In the genomic region with DNA sequence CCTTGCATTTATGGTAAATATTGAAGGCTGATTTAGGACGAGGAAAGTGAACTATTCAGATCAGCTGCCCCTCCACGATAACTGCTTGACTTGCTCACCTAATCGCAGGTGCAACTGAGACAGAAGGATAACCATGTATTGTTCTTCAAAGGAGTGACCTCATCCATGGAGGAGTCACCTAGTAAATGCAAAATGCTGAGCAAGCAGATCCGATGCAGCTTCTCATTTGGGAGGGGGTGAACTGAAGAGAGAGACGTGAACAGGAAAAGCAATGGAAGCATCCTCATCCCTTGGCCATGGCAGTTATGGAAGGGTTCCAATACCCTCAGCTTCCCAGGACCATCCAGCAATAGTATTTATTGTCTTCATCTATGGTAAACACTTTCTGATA, we compare ENCODE assay signal across 14 cellular contexts. TPM values are rescaled to one million over a fixed set of nuclear protein-coding genes. Genes with fewer than 3 reads are reported as not detected.
DNase-seq lines count a peak whose midpoint lies in the region; ATAC-seq and TF ChIP-seq lines count a peak whose summit lies in the region.
"Had no signal": no experiment of that assay in that cellular context is flagged by ENCODE, and none has a peak within 500 bp of the region (broad histone marks: within the 10 kb centered on the region; RNA-seq: fewer than 3 reads in every experiment).

No MANE protein-coding gene starts in this region.

- no peaks in the 10 kb centered on the region for H3K9me3 ChIP-seq in Loucy (ENCODE audit: insufficient read depth, low read depth, low read length)
- H3K9me3 ChIP-seq: body of pancreas, upper lobe of left lung had no signal

- H3K4me1 ChIP-seq in Loucy (ENCODE audit: insufficient read depth, low read length, poor library complexity, severe bottlenecking) (peaks cover 37% of the 10 kb centered on the region), rectal smooth muscle tissue (ENCODE audit: control insufficient read depth, insufficient read depth, low read length) (no peaks in the 10 kb centered on the region)
- H3K4me1 ChIP-seq: body of pancreas, upper lobe of left lung had no signal

- TF ChIP-seq CTCF in Loucy (conservative IDR thresholded peaks at IDR 0.05; ENCODE audit: low read length), result no peak

- H3K4me3 ChIP-seq in Loucy (ENCODE audit: low read length, poor library complexity, severe bottlenecking) (peak overlapping the region; percentile 60), rectal smooth muscle tissue (ENCODE audit: low read length) (peak overlapping the region; percentile 16)
- H3K4me3 ChIP-seq: body of pancreas, upper lobe of left lung had no signal

- no peak overlapping the region for H2AFZ ChIP-seq in Loucy (ENCODE audit: low read length)

- peaks cover 29% of the 10 kb centered on the region for H3K4me1 Mint-ChIP-seq in activated CD8-positive, alpha-beta memory T cell treated with anti-CD3 and anti-CD28 coated beads, Interleukin-2, amount 10 ng/mL, durations not matched to agents 7 days and 5 days
- H3K4me1 Mint-ChIP-seq in activated naive CD4-positive, alpha-beta T cell treated with anti-CD3 and anti-CD28 coated beads for 36 hours (ENCODE audit: low read depth), result peaks cover 76% of the 10 kb centered on the region

- peaks cover 1% of the 10 kb centered on the region for H3K36me3 Mint-ChIP-seq in activated CD8-positive, alpha-beta memory T cell treated with anti-CD3 and anti-CD28 coated beads, Interleukin-2, amount 10 ng/mL, durations not matched to agents 7 days and 5 days
- peaks cover 11% of the 10 kb centered on the region for H3K36me3 Mint-ChIP-seq in activated naive CD4-positive, alpha-beta T cell treated with anti-CD3 and anti-CD28 coated beads for 36 hours (ENCODE audit: low read depth)

- H3K27ac Mint-ChIP-seq in activated CD8-positive, alpha-beta memory T cell treated with anti-CD3 and anti-CD28 coated beads, Interleukin-2, amount 10 ng/mL, durations not matched to agents 7 days and 5 days, result peak overlapping the region; percentile 89
- peak overlapping the region; percentile 99 for H3K27ac Mint-ChIP-seq in activated naive CD4-positive, alpha-beta T cell treated with anti-CD3 and anti-CD28 coated beads for 36 hours

- no peak for DNase-seq in activated CD8-positive, alpha-beta memory T cell treated with anti-CD3 and anti-CD28 coated beads, Interleukin-2, amount 10 ng/mL, durations not matched to agents 7 days and 5 days
- DNase-seq in activated CD8-positive, alpha-beta memory T cell treated with anti-CD3 and anti-CD28 coated beads, Interleukin-2, amount 50 U/mL, for 48 hours, result no peak
- DNase-seq in activated naive CD4-positive, alpha-beta T cell treated with anti-CD3 and anti-CD28 coated beads for 36 hours, result peak; percentile 68
- DNase-seq in 8988T, result no peak
- no peak for DNase-seq in Kasumi-1 (lab: John Stamatoyannopoulos, UW)
- DNase-seq: body of pancreas, mammary epithelial cell, NCI-H1436, NCI-H510A, nucleus accumbens, upper lobe of left lung had no signal

- peak overlapping the region; percentile 69 for H3K4me2 ChIP-seq in Loucy (ENCODE audit: low read depth, low read length, poor library complexity, severe bottlenecking)

- H3K27me3 ChIP-seq in Loucy (ENCODE audit: insufficient read depth, low read length, poor library complexity, severe bottlenecking) (no peaks in the 10 kb centered on the region), rectal smooth muscle tissue (ENCODE audit: control insufficient read depth, insufficient read depth, low read length) (no peaks in the 10 kb centered on the region)
- H3K27me3 ChIP-seq: body of pancreas, upper lobe of left lung had no signal

- no peaks in the 10 kb centered on the region for H4K20me1 ChIP-seq in Loucy (ENCODE audit: insufficient read depth, low read length, poor library complexity, severe bottlenecking)

- no peaks in the 10 kb centered on the region for H3K79me2 ChIP-seq in Loucy (ENCODE audit: insufficient read depth, low read length)

- no peaks in the 10 kb centered on the region for H3K27me3 Mint-ChIP-seq in activated CD8-positive, alpha-beta memory T cell treated with anti-CD3 and anti-CD28 coated beads, Interleukin-2, amount 10 ng/mL, durations not matched to agents 7 days and 5 days
- H3K27me3 Mint-ChIP-seq in activated naive CD4-positive, alpha-beta T cell treated with anti-CD3 and anti-CD28 coated beads for 36 hours (ENCODE audit: low read depth), result no peaks in the 10 kb centered on the region

- intact Hi-C loops in activated naive CD4-positive, alpha-beta T cell treated with anti-CD3 and anti-CD28 coated beads for 36 hours (cut with micrococcal nuclease), result loop anchor here (1.0 to 10.0 kb wide), 13 partner anchors 9 to 1445 kb away; partner anchors contain the start of genes DHFR, MSH3, MTX3 and ZCCHC9

- H3K9me3 Mint-ChIP-seq in activated CD8-positive, alpha-beta memory T cell treated with anti-CD3 and anti-CD28 coated beads, Interleukin-2, amount 10 ng/mL, durations not matched to agents 7 days and 5 days (ENCODE audit: low read depth), result no peaks in the 10 kb centered on the region
- no peaks in the 10 kb centered on the region for H3K9me3 Mint-ChIP-seq in activated naive CD4-positive, alpha-beta T cell treated with anti-CD3 and anti-CD28 coated beads for 36 hours

- peak overlapping the region; percentile 68 for H3K4me3 Mint-ChIP-seq in activated CD8-positive, alpha-beta memory T cell treated with anti-CD3 and anti-CD28 coated beads, Interleukin-2, amount 10 ng/mL, durations not matched to agents 7 days and 5 days
- peak overlapping the region; percentile 89 for H3K4me3 Mint-ChIP-seq in activated naive CD4-positive, alpha-beta T cell treated with anti-CD3 and anti-CD28 coated beads for 36 hours

- no peaks in the 10 kb centered on the region for H3F3A ChIP-seq in Loucy (ENCODE audit: low read depth)

- H3K9ac ChIP-seq in Loucy (ENCODE audit: low read depth, low read length, poor library complexity, severe bottlenecking) (no peak overlapping the region), rectal smooth muscle tissue (ENCODE audit: low read length) (no peak overlapping the region)

- no peaks in the 10 kb centered on the region for H3K36me3 ChIP-seq in Loucy (ENCODE audit: insufficient read depth, low read length)
- no peaks in the 10 kb centered on the region for H3K36me3 ChIP-seq in rectal smooth muscle tissue (ENCODE audit: control insufficient read depth, insufficient read depth, low read length)
- H3K36me3 ChIP-seq: upper lobe of left lung had no signal

- ATAC-seq in activated CD8-positive, alpha-beta memory T cell treated with anti-CD3 and anti-CD28 coated beads, Interleukin-2, amount 10 ng/mL, durations not matched to agents 7 days and 5 days, result peak; percentile 39
- ATAC-seq in GM21360 (IDR thresholded peaks at IDR 0.05; ENCODE audit: unreplicated experiment), result no peak
- ATAC-seq: body of pancreas had no signal

- CTCF ChIA-PET in activated CD8-positive, alpha-beta memory T cell treated with anti-CD3 and anti-CD28 coated beads, Interleukin-2, amount 10 ng/mL, durations not matched to agents 7 days and 5 days (lab: Charles Lee), result interaction anchor here (1.1 to 1.8 kb wide), 3 partner anchors 21 to 51 kb away, joined by 4 to 6 read pairs (median 4); no protein-coding TSS in a partner anchor
- CTCF ChIA-PET in activated naive CD4-positive, alpha-beta T cell treated with anti-CD3 and anti-CD28 coated beads for 36 hours (lab: Charles Lee), result interaction anchor here (0.6 to 1.7 kb wide), 11 partner anchors 8 to 633 kb away, joined by 3 to 10 read pairs (median 5); no protein-coding TSS in a partner anchor

- H3K27ac ChIP-seq in rectal smooth muscle tissue (ENCODE audit: low read depth, low read length), result no peak overlapping the region
- H3K27ac ChIP-seq: body of pancreas, upper lobe of left lung had no signal

- no peaks in the 10 kb centered on the region for H3K9me2 ChIP-seq in Loucy (replicated peaks; ENCODE audit: low read depth, low read length)

RNA-seq across cellular contexts. Expression of gene RASGRF2, which starts 47.5 kb away (rescaled TPM):
- total RNA-seq in activated CD8-positive, alpha-beta memory T cell treated with anti-CD3 and anti-CD28 coated beads, Interleukin-2, amount 10 ng/mL, durations not matched to agents 7 days and 5 days, result 10 to 100 TPM in 1 of 2 experiments, 1 to 10 TPM in 1; 4.8 to 12.3 TPM
- 10 to 100 TPM in 1 of 2 experiments, 1 to 10 TPM in 1; 9.2 to 10.8 TPM for total RNA-seq in activated naive CD4-positive, alpha-beta T cell treated with anti-CD3 and anti-CD28 coated beads for 36 hours
